Comparison of ENCODE assay signal across 23 cellular contexts in genomic region chr6:135832186-135832585, GRCh38. TPM values are rescaled to one million over a fixed set of nuclear protein-coding genes. Genes with fewer than 3 reads are reported as not detected.
"Had no signal": no experiment of that assay in that cellular context is flagged by ENCODE, and none has a peak within 500 bp of the region (broad histone marks: within the 10 kb centered on the region; RNA-seq: fewer than 3 reads in every experiment).

No MANE protein-coding gene starts in this region.

- H3K36me3 ChIP-seq: esophagus squamous epithelium, left ventricle myocardium inferior, lower lobe of right lung, neural progenitor cell, ovary, suprapubic skin, thyroid gland, upper lobe of left lung, uterus had no signal

- H3K4me1 ChIP-seq: esophagus squamous epithelium, foreskin keratinocyte, left ventricle myocardium inferior, lower lobe of right lung, neural progenitor cell, suprapubic skin, thyroid gland, upper lobe of left lung, uterus had no signal

- H3K27ac Mint-ChIP-seq: immature natural killer cell; natural killer cell treated with Interleukin-12 subunit alpha and Interleukin-12 subunit beta and Interleukin-15 and Interleukin-18, amount 100 ng/mL, for 72 hours; neural progenitor cell; stimulated activated effector memory CD8-positive, alpha-beta T cell treated with anti-CD3 and anti-CD28 coated beads, Interleukin-12 subunit alpha, Interleukin-12 subunit beta, amount 100 ng/mL, for 72 hours had no signal

- H3K4me1 Mint-ChIP-seq: immature natural killer cell; neural progenitor cell; stimulated activated effector memory CD8-positive, alpha-beta T cell treated with anti-CD3 and anti-CD28 coated beads, Interleukin-12 subunit alpha, Interleukin-12 subunit beta, amount 100 ng/mL, for 72 hours had no signal

- H3K9me3 Mint-ChIP-seq: effector memory CD8-positive, alpha-beta T cell; immature natural killer cell; natural killer cell treated with Interleukin-12 subunit alpha and Interleukin-12 subunit beta and Interleukin-15 and Interleukin-18, amount 100 ng/mL, for 72 hours; neural progenitor cell; stimulated activated effector memory CD8-positive, alpha-beta T cell treated with anti-CD3 and anti-CD28 coated beads, Interleukin-12 subunit alpha, Interleukin-12 subunit beta, amount 100 ng/mL, for 72 hours had no signal

- ATAC-seq: effector memory CD8-positive, alpha-beta T cell; foreskin keratinocyte; left cardiac atrium; lower lobe of right lung; natural killer cell treated with Interleukin-12 subunit alpha and Interleukin-12 subunit beta and Interleukin-15 and Interleukin-18, amount 100 ng/mL, for 72 hours; stimulated activated effector memory CD8-positive, alpha-beta T cell treated with anti-CD3 and anti-CD28 coated beads, Interleukin-12 subunit alpha, Interleukin-12 subunit beta, amount 100 ng/mL, for 72 hours; stimulated activated naive CD8-positive, alpha-beta T cell treated with anti-CD3 and anti-CD28 coated beads, Interleukin-15, Interleukin-2, amounts not matched to agents 100 U/mL and 50 U/mL, for 24 hours had no signal

- H3K9me3 ChIP-seq: esophagus squamous epithelium, left ventricle myocardium inferior, lower lobe of right lung, ovary, suprapubic skin, thyroid gland, upper lobe of left lung, uterus had no signal

- H3K36me3 Mint-ChIP-seq: immature natural killer cell; natural killer cell treated with Interleukin-12 subunit alpha and Interleukin-12 subunit beta and Interleukin-15 and Interleukin-18, amount 100 ng/mL, for 72 hours; neural progenitor cell; stimulated activated effector memory CD8-positive, alpha-beta T cell treated with anti-CD3 and anti-CD28 coated beads, Interleukin-12 subunit alpha, Interleukin-12 subunit beta, amount 100 ng/mL, for 72 hours had no signal

- H3K27ac ChIP-seq: esophagus squamous epithelium, foreskin keratinocyte, left ventricle myocardium inferior, lower lobe of right lung, neural progenitor cell, ovary, suprapubic skin, thyroid gland, upper lobe of left lung had no signal

- H3K9ac ChIP-seq: neural progenitor cell had no signal

- DNase-seq: effector memory CD8-positive, alpha-beta T cell; esophagus squamous epithelium; foreskin keratinocyte; immature natural killer cell; kidney; left cardiac atrium; left ventricle myocardium inferior; lower lobe of right lung; mesenchymal stem cell; midbrain; nucleus accumbens; ovary; right cardiac atrium; stimulated activated CD4-positive, alpha-beta T cell treated with anti-CD3 and anti-CD28 coated beads, Interleukin-4, amount 100 ng/mL, for 1 hour; stimulated activated CD8-positive, alpha-beta memory T cell treated with anti-CD3 and anti-CD28 coated beads, Interleukin-4, amount 100 ng/mL, for 48 hours; stimulated activated naive CD8-positive, alpha-beta T cell treated with anti-CD3 and anti-CD28 coated beads, Interleukin-15, Interleukin-2, amounts not matched to agents 100 U/mL and 50 U/mL, for 24 hours; thyroid gland; upper lobe of left lung; uterus had no signal

- H3K4me2 ChIP-seq: neural progenitor cell had no signal

- H2AFZ ChIP-seq: neural progenitor cell had no signal

- H3K27me3 ChIP-seq: esophagus squamous epithelium, foreskin keratinocyte, neural progenitor cell, ovary, suprapubic skin, thyroid gland, upper lobe of left lung, uterus had no signal

- H3K4me3 ChIP-seq: esophagus squamous epithelium, left ventricle myocardium inferior, lower lobe of right lung, neural progenitor cell, ovary, suprapubic skin, thyroid gland, upper lobe of left lung, uterus had no signal

- H3K4me3 Mint-ChIP-seq: effector memory CD8-positive, alpha-beta T cell; immature natural killer cell; natural killer cell treated with Interleukin-12 subunit alpha and Interleukin-12 subunit beta and Interleukin-15 and Interleukin-18, amount 100 ng/mL, for 72 hours; neural progenitor cell; stimulated activated effector memory CD8-positive, alpha-beta T cell treated with anti-CD3 and anti-CD28 coated beads, Interleukin-12 subunit alpha, Interleukin-12 subunit beta, amount 100 ng/mL, for 72 hours had no signal

RNA-seq across cellular contexts. Expression of gene PDE7B, which starts 19.3 kb away (rescaled TPM):
- total RNA-seq: foreskin keratinocyte had no signal
- polyA plus RNA-seq: foreskin keratinocyte had no signal
